28 cellular contexts compared by ENCODE assay signal in the genomic region with DNA sequence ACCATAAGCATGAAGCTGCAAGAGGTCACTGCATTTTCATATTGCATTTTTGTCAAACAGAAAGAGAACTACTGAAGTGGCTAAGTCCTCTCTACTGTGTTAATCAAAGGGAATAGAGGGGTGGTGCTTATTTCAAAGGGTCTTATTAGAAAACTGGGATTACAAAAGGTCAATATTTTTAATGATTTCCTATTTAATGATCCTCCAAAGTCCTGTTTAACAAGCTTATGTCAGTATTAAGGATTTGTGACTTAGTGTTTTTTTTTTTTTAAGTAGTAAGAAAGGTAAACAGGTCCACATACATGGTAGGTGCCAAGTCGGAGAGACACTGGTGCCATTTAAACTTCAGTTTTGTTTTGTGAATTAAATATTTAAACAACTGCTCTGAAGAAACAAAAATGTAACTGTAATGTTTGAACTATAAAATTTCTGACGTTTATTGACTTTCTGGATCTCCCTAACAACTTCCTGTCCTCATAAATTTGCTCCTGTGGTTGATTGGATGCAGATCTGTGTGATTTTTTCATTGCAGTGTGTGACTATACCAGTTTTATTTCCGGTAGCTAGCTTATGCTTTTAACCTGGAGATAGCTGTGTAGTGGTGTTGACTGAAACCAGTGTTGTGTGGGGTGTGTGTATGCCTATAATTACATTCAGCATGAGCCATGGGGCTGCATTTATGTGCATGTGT. TPM values are rescaled to one million over a fixed set of nuclear protein-coding genes. Genes with fewer than 3 reads are reported as not detected.
DNase-seq lines count a peak whose midpoint lies in the region; ATAC-seq and TF ChIP-seq lines count a peak whose summit lies in the region.
"Had no signal": no experiment of that assay in that cellular context is flagged by ENCODE, and none has a peak within 500 bp of the region (broad histone marks: within the 10 kb centered on the region; RNA-seq: fewer than 3 reads in every experiment).

No MANE protein-coding gene starts in this region.

- TF ChIP-seq CTCF in 22Rv1 (IDR thresholded peaks at IDR 0.05), result no peak
- TF ChIP-seq CTCF in left lung (IDR thresholded peaks at IDR 0.05), result no peak

- H3K27ac ChIP-seq in 22Rv1 (peak overlapping the region; percentile 68), left lung (no peak overlapping the region)
- H3K27ac ChIP-seq: adrenal gland, heart left ventricle had no signal

- no peak overlapping the region for H3K4me3 ChIP-seq in Jurkat, Clone E6-1 (ENCODE audit: low read length)
- no peak overlapping the region for H3K4me3 ChIP-seq in left lung
- H3K4me3 ChIP-seq: adrenal gland, heart left ventricle, lung had no signal

- ATAC-seq in left lung (peak; percentile 13), HG02981 (IDR thresholded peaks at IDR 0.05; ENCODE audit: unreplicated experiment) (no peak)
- ATAC-seq: heart left ventricle; natural killer cell treated with Interleukin-12 subunit alpha and Interleukin-12 subunit beta and Interleukin-15 and Interleukin-18, amount 100 ng/mL, for 72 hours; stimulated activated memory B cell treated with anti-CD40 and anti-IgM and Interleukin-4, amounts not matched to agents 10 μg/mL and 1 μg/mL and 100 μg/mL, for 72 hours had no signal

- peaks cover 0 to 14% of the 10 kb centered on the region in 2 donors for H3K27me3 ChIP-seq in left lung
- H3K27me3 ChIP-seq: adrenal gland had no signal

- no peaks in the 10 kb centered on the region for H3K9me3 ChIP-seq in left lung
- H3K9me3 ChIP-seq: adrenal gland, heart left ventricle had no signal

- intact Hi-C loops in left lung (cut with DNase I), result no loop called here

- DNase-seq in Jurkat, Clone E6-1 (ENCODE audit: low read depth, low spot score), result peak; percentile 9
- DNase-seq in SHP77 treated with DMSO at 0.1 percent for 48 hours (lab: John Stamatoyannopoulos, UW) (peak; percentile 86), left lung (no peak), NAMALWA (ENCODE audit: low spot score) (no peak), NCI-H2196 (lab: John Stamatoyannopoulos, UW; ENCODE audit: unreplicated experiment) (no peak), SIG-M5 (lab: John Stamatoyannopoulos, UW) (no peak)
- DNase-seq: activated CD4-positive, alpha-beta memory T cell treated with anti-CD3 and anti-CD28 coated beads, Interleukin-2, amount 10 ng/mL, durations not matched to agents 7 days and 5 days; activated CD4-positive, CD25-positive, alpha-beta regulatory T cell treated with anti-CD3 and anti-CD28 coated beads, Interleukin-2, amount 50 U/mL, for 72 hours; activated CD8-positive, alpha-beta memory T cell treated with anti-CD3 and anti-CD28 coated beads, Interleukin-2, amount 50 U/mL, for 48 hours; activated naive CD4-positive, alpha-beta T cell treated with anti-CD3 and anti-CD28 coated beads, Interleukin-2, amount 10 ng/mL, durations not matched to agents 7 days and 5 days; adrenal gland; AML-193; CD4-positive, CD25-positive, alpha-beta regulatory T cell; foreskin melanocyte; H9; heart left ventricle; NCI-H146; NCI-H2107; OCI-M1; stimulated activated CD4-positive, alpha-beta T cell treated with anti-CD3 and anti-CD28 coated beads, Interleukin-15, amount 100 ng/mL, for 24 hours; trophoblast cell had no signal

- H3K36me3 ChIP-seq in left lung, result no peaks in the 10 kb centered on the region
- H3K36me3 ChIP-seq: adrenal gland, heart left ventricle had no signal

- H3K4me1 ChIP-seq in left lung, result no peaks in the 10 kb centered on the region
- H3K4me1 ChIP-seq: heart left ventricle had no signal

RNA-seq across cellular contexts. Expression of a gene that starts 8.6 kb away (rescaled TPM):
- 5.8 TPM for polyA plus RNA-seq in Jurkat, Clone E6-1 (2012; ENCODE audit: insufficient read depth, insufficient read length)
- total RNA-seq in left lung, result 10 to 100 TPM; 32.6 to 58.2 TPM
- total RNA-seq: A673, dermis microvascular lymphatic vessel endothelial cell had no signal

Comparison
In these comparisons a context has a peak if more than half of its experiments do, and no peak if none do; other contexts are left out.
1. DNase-seq: peak in Jurkat, Clone E6-1 (single experiment) and SHP77 treated with DMSO at 0.1 percent for 48 hours (single experiment); none in left lung (0 of 2), NAMALWA (single experiment), NCI-H2196 (single experiment) and SIG-M5 (single experiment).